In the genomic region with DNA sequence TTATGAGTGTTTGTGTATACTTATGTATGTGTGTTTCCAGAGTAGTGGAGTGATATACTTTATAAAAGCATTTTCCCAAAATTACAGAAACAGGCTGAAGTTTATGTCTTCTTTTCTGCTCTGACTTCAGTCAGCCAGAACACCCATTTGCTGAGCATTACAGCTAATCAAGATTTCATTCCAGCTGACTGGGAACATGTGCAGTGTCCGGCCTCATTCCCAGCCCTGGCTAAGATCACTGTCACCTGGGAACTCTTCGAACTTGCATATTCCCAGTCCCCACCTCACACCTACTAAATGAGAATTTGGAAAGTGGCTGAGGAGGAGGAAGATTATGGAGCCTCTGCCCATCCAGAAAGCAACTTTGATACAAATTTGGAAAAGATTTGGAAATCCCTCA, we compare ENCODE assay signal across 15 cellular contexts.
A peak's percentile ranks its signal among the peaks of the same experiment; 100 is the strongest.
DNase-seq lines count a peak whose midpoint lies in the region; ATAC-seq and TF ChIP-seq lines count a peak whose summit lies in the region.
"Had no signal": no experiment of that assay in that cellular context is flagged by ENCODE, and none has a peak within 500 bp of the region (broad histone marks: within the 10 kb centered on the region; RNA-seq: fewer than 3 reads in every experiment).

No MANE protein-coding gene starts in this region.

- peaks cover 39% of the 10 kb centered on the region for H3K4me1 ChIP-seq in left ventricle myocardium inferior
- H3K4me1 ChIP-seq: BLaER1 had no signal

- no peak for TF ChIP-seq CTCF in left ventricle myocardium inferior (IDR thresholded peaks at IDR 0.05; ENCODE audit: borderline replicate concordance)
- TF ChIP-seq CTCF in mesothelial cell of epicardium (IDR thresholded peaks at IDR 0.05; ENCODE audit: unreplicated experiment): no peak

- H3K27ac Mint-ChIP-seq in mesothelial cell of epicardium: peak overlapping the region; percentile 47
- H3K27ac Mint-ChIP-seq: CD8-positive, alpha-beta memory T cell; HFFc6 had no signal

- peaks cover 17% of the 10 kb centered on the region for H3K9me3 Mint-ChIP-seq in mesothelial cell of epicardium
- H3K9me3 Mint-ChIP-seq: CD8-positive, alpha-beta memory T cell; HFFc6 had no signal

- ATAC-seq in Right ventricle myocardium superior (ENCODE audit: poor library complexity) (peak; percentile 90), GM21825 (IDR thresholded peaks at IDR 0.05; ENCODE audit: unreplicated experiment) (no peak), GM18505 (IDR thresholded peaks at IDR 0.05; ENCODE audit: unreplicated experiment) (no peak), HG03280 (IDR thresholded peaks at IDR 0.05; ENCODE audit: unreplicated experiment) (no peak)

- no peak overlapping the region for H3K4me3 Mint-ChIP-seq in mesothelial cell of epicardium
- H3K4me3 Mint-ChIP-seq: CD8-positive, alpha-beta memory T cell; HFFc6 had no signal

- intact Hi-C loops in Right ventricle myocardium superior (cut with DNase I) (no loop called here), cardiac septum (cut with DNase I) (no loop called here), left ventricle myocardium inferior (cut with micrococcal nuclease) (no loop called here)

- no peak overlapping the region for H3K4me3 ChIP-seq in left ventricle myocardium inferior
- H3K4me3 ChIP-seq: BLaER1 had no signal

- H3K27me3 Mint-ChIP-seq in mesothelial cell of epicardium (ENCODE audit: low read depth): no peaks in the 10 kb centered on the region

- H3K27me3 ChIP-seq in left ventricle myocardium inferior (ENCODE audit: low read depth): no peaks in the 10 kb centered on the region
- H3K27me3 ChIP-seq: BLaER1 had no signal

- no peaks in the 10 kb centered on the region for H3K9me3 ChIP-seq in left ventricle myocardium inferior (replicated peaks)
- H3K9me3 ChIP-seq: Caco-2 had no signal

- H3K27ac ChIP-seq in left ventricle myocardium inferior (replicated peaks): peak overlapping the region; percentile 18
- H3K27ac ChIP-seq: BLaER1 had no signal

- no peak for TF ChIP-seq POLR2A in GM18505 (IDR thresholded peaks at IDR 0.05; ENCODE audit: borderline replicate concordance, extremely low read depth, insufficient read depth, insufficient read length)

- peaks cover 65% of the 10 kb centered on the region for H3K4me1 Mint-ChIP-seq in mesothelial cell of epicardium

- H3K36me3 ChIP-seq in left ventricle myocardium inferior: no peaks in the 10 kb centered on the region
- H3K36me3 ChIP-seq: BLaER1 had no signal

- DNase-seq in Right ventricle myocardium superior (no peak), cardiac septum (ENCODE audit: low spot score) (no peak), left ventricle myocardium inferior (peak; percentile 30), mesothelial cell of epicardium (ENCODE audit: low spot score in 2 of 2, unreplicated experiment in 2 of 2) (no peak)
- DNase-seq: 8988T; AML-193; Caco-2; CD8-positive, alpha-beta memory T cell; DND-41; HCEC 1CT; HFFc6 had no signal

- H3K36me3 Mint-ChIP-seq in mesothelial cell of epicardium: peaks cover 3% of the 10 kb centered on the region
- H3K36me3 Mint-ChIP-seq: CD8-positive, alpha-beta memory T cell had no signal
